1 cellular context compared by ENCODE assay signal in the genomic region with DNA sequence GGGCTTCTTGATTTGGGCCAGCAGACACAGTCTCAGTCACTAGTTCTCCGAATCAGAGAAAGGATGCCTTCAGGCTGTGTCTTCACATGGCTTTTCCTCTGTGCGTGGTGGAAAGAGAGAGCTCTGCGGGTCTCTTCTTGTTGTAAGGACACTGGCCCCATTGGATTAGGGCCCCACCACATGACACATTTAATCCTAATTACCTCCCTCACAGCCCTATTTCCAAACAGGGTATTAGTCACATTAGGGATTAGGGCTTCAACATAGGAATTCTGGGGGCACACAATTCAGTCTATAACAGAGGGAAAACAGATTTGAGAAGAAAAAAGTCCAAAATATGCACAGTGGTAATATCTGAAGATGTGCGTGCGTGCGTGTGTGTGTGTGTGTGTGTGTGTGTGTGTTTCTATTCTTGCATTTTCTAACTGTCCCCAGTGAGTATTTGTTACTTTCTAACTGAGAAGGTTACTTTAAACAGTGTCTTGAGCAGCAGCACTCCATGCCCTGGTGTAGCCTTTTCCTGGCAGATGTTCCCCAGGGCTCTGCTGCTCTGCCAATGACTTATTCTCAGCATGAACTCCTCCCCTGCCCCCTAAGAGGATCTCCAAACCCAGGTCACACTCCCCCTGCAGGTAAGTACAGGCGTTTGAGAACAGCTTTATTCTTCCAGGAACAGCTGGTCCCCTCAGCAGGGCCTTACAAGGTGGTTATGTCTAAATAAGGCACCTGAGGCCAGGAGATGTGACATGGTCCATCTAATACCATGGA.
TF ChIP-seq lines count a peak whose summit lies in the region.

No MANE protein-coding gene starts in this region.

TF ChIP-seq in K562, 482 proteins besides CTCF, POLR2A, EP300 and RAD21 (continued from another document):
- TF ChIP-seq CTCFL (IDR thresholded peaks at IDR 0.05; ENCODE audit: borderline replicate concordance, insufficient read depth, low read depth, low read length, poor library complexity, severe bottlenecking) (peak; percentile 36), SMC3 (conservative IDR thresholded peaks at IDR 0.05; ENCODE audit: insufficient read depth, low read depth, low read length) (0 out of 2 replicates have a peak, but pooled peaks have one; percentile 7), SUPT5H (IDR thresholded peaks at IDR 0.05) (0 out of 2 replicates have a peak, but pooled peaks have one; percentile 38), ZNF384 (IDR thresholded peaks at IDR 0.05; ENCODE audit: low read depth, low read length) (peak; percentile 28; the same call in 1 of the 2 replicates), MAZ (CRISPR knock-in tag; conservative IDR thresholded peaks at IDR 0.05 in 1 of 2, IDR thresholded peaks at IDR 0.05 in 1 of 2) (peak in 1 of 2 experiments; percentile 35; a peak in 1 of 4 replicates)
- TF ChIP-seq, protein P1, sequence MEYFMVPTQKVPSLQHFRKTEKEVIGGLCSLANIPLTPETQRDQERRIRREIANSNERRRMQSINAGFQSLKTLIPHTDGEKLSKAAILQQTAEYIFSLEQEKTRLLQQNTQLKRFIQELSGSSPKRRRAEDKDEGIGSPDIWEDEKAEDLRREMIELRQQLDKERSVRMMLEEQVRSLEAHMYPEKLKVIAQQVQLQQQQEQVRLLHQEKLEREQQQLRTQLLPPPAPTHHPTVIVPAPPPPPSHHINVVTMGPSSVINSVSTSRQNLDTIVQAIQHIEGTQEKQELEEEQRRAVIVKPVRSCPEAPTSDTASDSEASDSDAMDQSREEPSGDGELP (CRISPR knock-in tag; IDR thresholded peaks at IDR 0.05; ENCODE audit: borderline replicate concordance) = peak; percentile 69
